8 cellular contexts compared by ENCODE assay signal in genomic region chr22:22201185-22201924, GRCh38. TPM values are rescaled to one million over a fixed set of nuclear protein-coding genes. Genes with fewer than 3 reads are reported as not detected.
DNase-seq lines count a peak whose midpoint lies in the region; ATAC-seq lines count a peak whose summit lies in the region.

No MANE protein-coding gene starts in this region.

- ATAC-seq in HG02642 (IDR thresholded peaks at IDR 0.05; ENCODE audit: poor library complexity, unreplicated experiment) (peak; percentile 69), GM19395 (IDR thresholded peaks at IDR 0.05; ENCODE audit: unreplicated experiment) (no peak)

- H3K4me1 ChIP-seq in NT2/D1 (ENCODE audit: insufficient read depth, insufficient read length) = no peaks in the 10 kb centered on the region

- H3K27me3 ChIP-seq in NT2/D1 (ENCODE audit: insufficient read depth, insufficient read length) = peaks cover 97% of the 10 kb centered on the region

- H3K4me3 ChIP-seq in NT2/D1 (ENCODE audit: insufficient read length, low read depth) = no peak overlapping the region

- H3K4me3 Mint-ChIP-seq in activated naive CD8-positive, alpha-beta T cell treated with anti-CD3 and anti-CD28 coated beads for 36 hours = no peak overlapping the region

- no peak overlapping the region for H3K9ac ChIP-seq in NT2/D1 (ENCODE audit: insufficient read length, low read depth)

- H3K9me3 Mint-ChIP-seq in activated naive CD8-positive, alpha-beta T cell treated with anti-CD3 and anti-CD28 coated beads for 36 hours = no peaks in the 10 kb centered on the region

- DNase-seq in NCI-H82 (lab: John Stamatoyannopoulos, UW) (peak; percentile 1), NCI-H82 treated with DMSO at 0.1 percent for 48 hours (lab: John Stamatoyannopoulos, UW; ENCODE audit: unreplicated experiment) (no peak), NT2/D1 (ENCODE audit: low read depth, low spot score) (peak; percentile 30), kidney glomerular epithelial cell (lab: John Stamatoyannopoulos, UW) (peak; percentile 29), foreskin melanocyte (no peak)
- peak; percentile 48 for DNase-seq in activated naive CD8-positive, alpha-beta T cell treated with anti-CD3 and anti-CD28 coated beads for 36 hours

- no peaks in the 10 kb centered on the region for H3K9me3 ChIP-seq in NT2/D1 (ENCODE audit: insufficient read depth, low read length)

- H3K27me3 Mint-ChIP-seq in activated naive CD8-positive, alpha-beta T cell treated with anti-CD3 and anti-CD28 coated beads for 36 hours = peaks cover 15% of the 10 kb centered on the region

- H3K27ac Mint-ChIP-seq in activated naive CD8-positive, alpha-beta T cell treated with anti-CD3 and anti-CD28 coated beads for 36 hours = no peak overlapping the region

- no peaks in the 10 kb centered on the region for H3K36me3 Mint-ChIP-seq in activated naive CD8-positive, alpha-beta T cell treated with anti-CD3 and anti-CD28 coated beads for 36 hours

- no peaks in the 10 kb centered on the region for H3K36me3 ChIP-seq in NT2/D1 (ENCODE audit: insufficient read depth, insufficient read length, low read length)

- no peaks in the 10 kb centered on the region for H3K4me1 Mint-ChIP-seq in activated naive CD8-positive, alpha-beta T cell treated with anti-CD3 and anti-CD28 coated beads for 36 hours

RNA-seq across cellular contexts. Expression of gene VPREB1, which starts 43.2 kb away (rescaled TPM):
- not detected for total RNA-seq in activated naive CD8-positive, alpha-beta T cell treated with anti-CD3 and anti-CD28 coated beads for 36 hours

Comparison
In these comparisons a context has a peak if more than half of its experiments do, and no peak if none do; other contexts are left out.
1. DNase-seq: peak in NCI-H82 (single experiment), NT2/D1 (single experiment), activated naive CD8-positive, alpha-beta T cell treated with anti-CD3 and anti-CD28 coated beads for 36 hours (single experiment) and kidney glomerular epithelial cell (single experiment); none in NCI-H82 treated with DMSO at 0.1 percent for 48 hours (single experiment) and foreskin melanocyte (single experiment).